In genomic region chr3:21020043-21020442, GRCh38 we compare ENCODE assay signal across 17 cellular contexts.
DNase-seq lines count a peak whose midpoint lies in the region; ATAC-seq and TF ChIP-seq lines count a peak whose summit lies in the region.
"Had no signal": no experiment of that assay in that cellular context is flagged by ENCODE, and none has a peak within 500 bp of the region (broad histone marks: within the 10 kb centered on the region; RNA-seq: fewer than 3 reads in every experiment).

No MANE protein-coding gene starts in this region.

- ATAC-seq in SK-N-SH treated with all-trans-retinoic acid at 6 μM for 48 hours (no peak), GM19035 (IDR thresholded peaks at IDR 0.05; ENCODE audit: unreplicated experiment) (no peak)

- H3K9me3 ChIP-seq in SK-N-SH (no peaks in the 10 kb centered on the region), BLaER1 (peaks cover 12% of the 10 kb centered on the region; the same call in 1 of the 2 replicates)
- H3K9me3 ChIP-seq: HAP-1 had no signal

- TF ChIP-seq EP300 in SK-N-SH (IDR thresholded peaks at IDR 0.05; ENCODE audit: borderline replicate concordance in 1 of 2, low read depth in 1 of 2, low read length in 1 of 2) = no peak

- H3K4me2 ChIP-seq in SK-N-SH = no peak overlapping the region
- H3K4me2 ChIP-seq in BLaER1 = peak overlapping the region; percentile 32

- H3K79me2 ChIP-seq in SK-N-SH (ENCODE audit: insufficient read depth) = no peaks in the 10 kb centered on the region

- H4K20me1 ChIP-seq in SK-N-SH (ENCODE audit: insufficient read depth) (no peaks in the 10 kb centered on the region), BLaER1 (no peaks in the 10 kb centered on the region)

- no peaks in the 10 kb centered on the region for H3K36me3 ChIP-seq in SK-N-SH (replicated peaks in 1 of 2; ENCODE audit: control insufficient read depth in 1 of 2, insufficient read depth in 2 of 2, low read length in 1 of 2)
- H3K36me3 ChIP-seq in BLaER1 = no peaks in the 10 kb centered on the region
- H3K36me3 ChIP-seq: HAP-1 had no signal

- H3K4me3 ChIP-seq in SK-N-SH (ENCODE audit: low read depth in 2 of 2, low read length in 1 of 2) (no peak overlapping the region), BLaER1 (no peak overlapping the region)
- H3K4me3 ChIP-seq: HAP-1 had no signal

- DNase-seq in SK-N-SH (peak; percentile 0), epidermal melanocyte (ENCODE audit: insufficient read length, low spot score) (peak; percentile 14), HT-29 (ENCODE audit: low spot score) (no peak)
- DNase-seq: C1 segment of cervical spinal cord; Calu3; CD4-positive, alpha-beta memory T cell; COR-L47; DMS53; DMS79 treated with DMSO at 0.1 percent for 48 hours; GF-D8; GOT3; HFFc6 had no signal

- CTCF ChIA-PET in SK-N-SH (lab: Yijun Ruan, JAX) = no interaction called here

- no peak for TF ChIP-seq CTCF in SK-N-SH (IDR thresholded peaks at IDR 0.05)

- H3K27ac ChIP-seq in SK-N-SH (ENCODE audit: low read depth in 2 of 2, low read length in 1 of 2) (peak overlapping the region in 1 of 2 experiments; percentile 34; a peak in 1 of 4 replicates), BLaER1 (no peak overlapping the region)
- H3K27ac ChIP-seq: 22Rv1 had no signal

- H3K9ac ChIP-seq in SK-N-SH (no peak overlapping the region), BLaER1 (no peak overlapping the region)

- 40% methylated on average over 2 of the region's 2 CpGs for WGBS in SK-N-SH (ENCODE audit: low lambda C conversion rate)

- no peaks in the 10 kb centered on the region for H3K9me2 ChIP-seq in SK-N-SH

- no peaks in the 10 kb centered on the region for H3K27me3 ChIP-seq in SK-N-SH (ENCODE audit: insufficient read depth)
- H3K27me3 ChIP-seq in BLaER1 = no peaks in the 10 kb centered on the region

- no peak for TF ChIP-seq RAD21 in SK-N-SH (IDR thresholded peaks at IDR 0.05; ENCODE audit: low read length)

- H3F3A ChIP-seq in SK-N-SH (replicated peaks; ENCODE audit: insufficient read depth) = no peaks in the 10 kb centered on the region

- H3K4me1 ChIP-seq in SK-N-SH (ENCODE audit: control insufficient read depth in 1 of 2, insufficient read depth in 2 of 2, low read depth in 1 of 2, low read length in 1 of 2) (peaks cover 0 to 10% of the 10 kb centered on the region in 2 experiments; a peak in 2 of 4 replicates), BLaER1 (peaks cover 20% of the 10 kb centered on the region)
- H3K4me1 ChIP-seq: HAP-1 had no signal

- POLR2A ChIA-PET in SK-N-SH (lab: Yijun Ruan, JAX) = no interaction called here

- H2AFZ ChIP-seq in SK-N-SH (ENCODE audit: low read depth) = no peak overlapping the region

TF ChIP-seq in SK-N-SH, 30 proteins besides CTCF, POLR2A, EP300 and RAD21:
- no peak for TF ChIP-seq SMC3 (IDR thresholded peaks at IDR 0.05; ENCODE audit: low read depth, low read length)
- TF ChIP-seq PBX3 (IDR thresholded peaks at IDR 0.05) = no peak
- no peak for TF ChIP-seq FOXJ3 (CRISPR knock-in tag; IDR thresholded peaks at IDR 0.05)
- TF ChIP-seq USF1 (IDR thresholded peaks at IDR 0.05; ENCODE audit: borderline replicate concordance, low read depth) = no peak
- TF ChIP-seq MXI1 (IDR thresholded peaks at IDR 0.05; ENCODE audit: low read depth, low read length) = no peak
- TF ChIP-seq NRF1 (IDR thresholded peaks at IDR 0.05; ENCODE audit: low read depth, low read length) = no peak
- no peak for TF ChIP-seq MEF2A (IDR thresholded peaks at IDR 0.05; ENCODE audit: borderline replicate concordance, low read depth)
- no peak for TF ChIP-seq POLR2AphosphoS5 (IDR thresholded peaks at IDR 0.05; ENCODE audit: low read depth, low read length)
- no peak for TF ChIP-seq USF2 (IDR thresholded peaks at IDR 0.05; ENCODE audit: borderline replicate concordance, low read depth, low read length)
- no peak for TF ChIP-seq SIN3A (IDR thresholded peaks at IDR 0.05; ENCODE audit: borderline replicate concordance, low read depth, low read length)
- TF ChIP-seq FOXM1 (IDR thresholded peaks at IDR 0.05; ENCODE audit: low read depth) = no peak
- TF ChIP-seq CHD2 (IDR thresholded peaks at IDR 0.05; ENCODE audit: low read length, partially characterized antibody) = no peak
- no peak for TF ChIP-seq NFIC (IDR thresholded peaks at IDR 0.05; ENCODE audit: borderline replicate concordance)
- TF ChIP-seq JUND (IDR thresholded peaks at IDR 0.05) = no peak
- no peak for TF ChIP-seq FOSL2 (IDR thresholded peaks at IDR 0.05; ENCODE audit: borderline replicate concordance, low read depth)

TF ChIP-seq in SK-N-SH treated with all-trans-retinoic acid at 6 μM for 48 hours, 23 proteins besides CTCF, POLR2A, EP300 and RAD21:
- TF ChIP-seq TOX (CRISPR knock-in tag; IDR thresholded peaks at IDR 0.05; ENCODE audit: borderline replicate concordance) = no peak
- no peak for TF ChIP-seq TCF4 (CRISPR knock-in tag; IDR thresholded peaks at IDR 0.05; ENCODE audit: borderline replicate concordance)
- no peak for TF ChIP-seq ISL1 (CRISPR knock-in tag; IDR thresholded peaks at IDR 0.05)
- TF ChIP-seq PATZ1 (CRISPR knock-in tag; IDR thresholded peaks at IDR 0.05; ENCODE audit: borderline replicate concordance) = no peak
- no peak for TF ChIP-seq ESRRG (CRISPR knock-in tag; IDR thresholded peaks at IDR 0.05)
- no peak for TF ChIP-seq ARNTL (CRISPR knock-in tag; IDR thresholded peaks at IDR 0.05; ENCODE audit: borderline replicate concordance, low read depth)
- TF ChIP-seq ZNF70 (CRISPR knock-in tag; IDR thresholded peaks at IDR 0.05) = no peak
- TF ChIP-seq CSDC2 (CRISPR knock-in tag; IDR thresholded peaks at IDR 0.05) = no peak
- no peak for TF ChIP-seq PPARA (CRISPR knock-in tag; IDR thresholded peaks at IDR 0.05; ENCODE audit: borderline replicate concordance)
- TF ChIP-seq ZFP30 (CRISPR knock-in tag; IDR thresholded peaks at IDR 0.05) = no peak
- no peak for TF ChIP-seq RARB (CRISPR knock-in tag; IDR thresholded peaks at IDR 0.05)
- TF ChIP-seq BACH2 (CRISPR knock-in tag; IDR thresholded peaks at IDR 0.05; ENCODE audit: borderline replicate concordance) = no peak
